Comparison of ENCODE assay signal across 9 cellular contexts in genomic region chr10:125001313-125002043, GRCh38. TPM values are rescaled to one million over a fixed set of nuclear protein-coding genes. Genes with fewer than 3 reads are reported as not detected.
DNase-seq lines count a peak whose midpoint lies in the region; FAIRE-seq and TF ChIP-seq lines count a peak whose summit lies in the region.
"Had no signal": no experiment of that assay in that cellular context is flagged by ENCODE, and none has a peak within 500 bp of the region (broad histone marks: within the 10 kb centered on the region; RNA-seq: fewer than 3 reads in every experiment).

No MANE protein-coding gene starts in this region.

- peak overlapping the region; percentile 24 for H3K27ac Mint-ChIP-seq in HFFc6

- no peaks in the 10 kb centered on the region for H3K27me3 ChIP-seq in skeletal muscle tissue (ENCODE audit: control insufficient read depth in 3 of 3, insufficient read depth in 3 of 3, low read length in 3 of 3)

- H3K27ac ChIP-seq in cingulate gyrus (ENCODE audit: low read depth, low read length): peak overlapping the region; percentile 90
- H3K27ac ChIP-seq in kidney (ENCODE audit: low read depth in 2 of 2, low read length in 2 of 2): no peak overlapping the region
- peak overlapping the region; percentile 4 for H3K27ac ChIP-seq in skeletal muscle tissue (ENCODE audit: low read depth, low read length)

- H3K36me3 ChIP-seq in kidney (ENCODE audit: control insufficient read depth in 1 of 2, insufficient read depth in 2 of 2, low read length in 2 of 2): peaks cover 22 to 54% of the 10 kb centered on the region in 2 donors
- H3K36me3 ChIP-seq in skeletal muscle tissue (ENCODE audit: control insufficient read depth in 3 of 3, insufficient read depth in 3 of 3, low read length in 3 of 3): peaks cover 34 to 49% (median 36%) of the 10 kb centered on the region in 3 donors

- H3K9ac ChIP-seq in kidney (ENCODE audit: low read length in 2 of 2) (no peak overlapping the region), skeletal muscle tissue (ENCODE audit: low read depth in 1 of 3, low read length in 3 of 3) (peak overlapping the region in 1 of 3 donors; percentile 72)

- TF ChIP-seq CTCF in HFFc6 (IDR thresholded peaks at IDR 0.05) (no peak), kidney (IDR thresholded peaks at IDR 0.05; ENCODE audit: borderline replicate concordance, extremely low read depth, insufficient read depth) (no peak)

- no peaks in the 10 kb centered on the region for H3K9me3 ChIP-seq in kidney (ENCODE audit: control insufficient read depth in 1 of 2, low read length in 2 of 2)
- no peaks in the 10 kb centered on the region for H3K9me3 ChIP-seq in skeletal muscle tissue (ENCODE audit: control insufficient read depth in 3 of 3, low read length in 3 of 3)

- no peak overlapping the region for H3K4me3 ChIP-seq in kidney (ENCODE audit: low read length in 2 of 2)
- no peak overlapping the region for H3K4me3 ChIP-seq in skeletal muscle tissue (ENCODE audit: low read length in 3 of 3)

- DNase-seq in HFFc6 (no peak), kidney (peak; percentile 53), RCC 7860 (ENCODE audit: low spot score) (no peak), GM03348 (ENCODE audit: low spot score) (no peak), HuH-7.5 (ENCODE audit: low spot score) (no peak), amniotic stem cell (lab: John Stamatoyannopoulos, UW) (no peak)
- DNase-seq: NCI-H146 had no signal

- H3K4me1 ChIP-seq in kidney (ENCODE audit: control insufficient read depth in 1 of 2, insufficient read depth in 1 of 2, low read depth in 1 of 2, low read length in 2 of 2): peaks cover 0 to 4% of the 10 kb centered on the region in 2 donors
- peaks cover 28 to 66% (median 57%) of the 10 kb centered on the region in 3 donors for H3K4me1 ChIP-seq in skeletal muscle tissue (ENCODE audit: control insufficient read depth in 3 of 3, insufficient read depth in 3 of 3, low read length in 3 of 3)

- H3K9me3 Mint-ChIP-seq in HFFc6: no peaks in the 10 kb centered on the region

- H3K4me3 Mint-ChIP-seq in HFFc6: no peak overlapping the region

- peaks cover 22% of the 10 kb centered on the region for H3K4me1 Mint-ChIP-seq in HFFc6 (ENCODE audit: low read depth)

- peaks cover 12% of the 10 kb centered on the region for H3K27me3 Mint-ChIP-seq in HFFc6 (ENCODE audit: insufficient read depth)

- FAIRE-seq in kidney (lab: Jason Lieb, UNC): no peak
- FAIRE-seq in RCC 7860 (lab: Jason Lieb, UNC): no peak

- intact Hi-C loops in kidney (cut with DNase I): no loop called here

- H3K36me3 Mint-ChIP-seq in HFFc6 (ENCODE audit: low read depth): peaks cover 15% of the 10 kb centered on the region; the same call in 1 of the 2 replicates

RNA-seq across cellular contexts. Expression of gene ZRANB1, which starts 59.6 kb away (rescaled TPM):
- 10 to 100 TPM; 11.8 to 13.6 (median 12.6) TPM for total RNA-seq in HFFc6 (2021; fragmentation: NEBNext Ultra II Directional; extraction: Animal tissue kit (Norgen Biotek cat#: 25700))
- total RNA-seq in kidney (17.5 TPM), skeletal muscle tissue (36.5 TPM)
- 8.9 TPM for polyA plus RNA-seq in kidney (ENCODE audit: insufficient read depth, low read depth, low replicate concordance)

Comparison
In these comparisons a context has a peak if more than half of its experiments do, and no peak if none do; other contexts are left out.
1. H3K27ac ChIP-seq: peak in cingulate gyrus (single experiment) and skeletal muscle tissue (single experiment); none in kidney (0 of 2).